ENCODE assay signal across 13 cellular contexts in the genomic region with DNA sequence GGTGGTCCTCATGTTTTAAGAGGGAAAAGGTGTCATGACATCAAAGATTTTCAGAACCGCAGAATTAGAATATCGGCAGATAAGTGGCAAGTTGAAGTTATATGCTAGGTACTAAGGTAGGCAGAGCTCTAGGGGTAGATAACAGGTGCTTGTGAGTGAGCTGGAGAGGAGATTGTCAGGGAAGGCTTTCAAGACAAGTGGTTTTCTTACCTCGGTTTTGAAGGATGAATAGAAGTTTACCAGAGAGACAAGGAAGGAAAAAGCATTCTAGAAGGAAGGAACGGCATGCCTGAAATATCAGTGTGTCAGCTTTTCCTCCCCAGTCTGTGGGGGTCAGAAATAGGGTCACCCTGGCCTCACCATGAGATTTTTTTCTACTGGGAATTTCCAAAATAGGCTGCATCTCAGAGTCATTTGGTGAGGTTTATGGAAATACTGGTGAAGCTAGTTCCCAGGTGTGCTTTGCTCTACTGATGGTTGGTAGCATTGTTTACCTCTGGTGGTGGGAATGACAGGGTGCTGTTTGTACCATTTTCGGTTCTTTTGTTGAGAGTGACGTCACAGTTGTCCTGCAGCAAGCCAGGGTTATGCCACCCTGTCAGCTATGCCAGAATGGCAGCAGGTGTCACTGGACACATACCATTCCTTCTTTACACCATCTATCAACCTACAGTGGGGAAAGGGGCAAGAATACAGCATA.
DNase-seq lines count a peak whose midpoint lies in the region; ATAC-seq, FAIRE-seq and TF ChIP-seq lines count a peak whose summit lies in the region.
"Had no signal": no experiment of that assay in that cellular context is flagged by ENCODE, and none has a peak within 500 bp of the region (broad histone marks: within the 10 kb centered on the region; RNA-seq: fewer than 3 reads in every experiment).

No MANE protein-coding gene starts in this region.

- WGBS in heart left ventricle, 4 donors, result 58 to 79% (median 67%) methylated on average over 5 to 6 of the region's 6 CpGs

- no peak for DNase-seq in CD4-positive, CD25-positive, alpha-beta regulatory T cell
- DNase-seq in MM.1S, result peak; percentile 87
- DNase-seq in heart left ventricle, result peak in 1 of 5 donors; percentile 54
- no peak for DNase-seq in D721Med (ENCODE audit: insufficient read length, low spot score)
- no peak for DNase-seq in NCI-H2227 treated with DMSO at 0.1 percent for 48 hours (lab: John Stamatoyannopoulos, UW)
- DNase-seq in NCI-H510A treated with DMSO at 0.1 percent for 48 hours (lab: John Stamatoyannopoulos, UW), result no peak
- DNase-seq in COLO668 (lab: John Stamatoyannopoulos, UW; ENCODE audit: unreplicated experiment), result no peak
- DNase-seq: GM23248, left lung, NCI-H1930, SIG-M5 had no signal

- no peak for ATAC-seq in CD4-positive, CD25-positive, alpha-beta regulatory T cell (ENCODE audit: low read depth in 2 of 2)
- peak; percentile 54 for ATAC-seq in GM18907 (IDR thresholded peaks at IDR 0.05; ENCODE audit: unreplicated experiment)
- peak; percentile 70 to 79 (median 78) for ATAC-seq in heart left ventricle
- ATAC-seq: left lung had no signal

- FAIRE-seq in D721Med (lab: Jason Lieb, UNC), result no peak

- H3K9ac ChIP-seq in MM.1S (ENCODE audit: low read length), result peak overlapping the region; percentile 56
- H3K9ac ChIP-seq: GM23248 had no signal

- no peaks in the 10 kb centered on the region for H3K9me2 ChIP-seq in MM.1S (replicated peaks; ENCODE audit: insufficient read depth, low read length)

- peaks cover 3 to 50% (median 29%) of the 10 kb centered on the region in 4 donors for H3K4me1 Mint-ChIP-seq in CD4-positive, CD25-positive, alpha-beta regulatory T cell

- peaks cover 13% of the 10 kb centered on the region for H3F3A ChIP-seq in MM.1S (ENCODE audit: insufficient read depth, low read length)

- H3K36me3 Mint-ChIP-seq in CD4-positive, CD25-positive, alpha-beta regulatory T cell, result peaks cover 23% of the 10 kb centered on the region

- H3K9me3 Mint-ChIP-seq in CD4-positive, CD25-positive, alpha-beta regulatory T cell, result no peaks in the 10 kb centered on the region

- no peaks in the 10 kb centered on the region for H4K20me1 ChIP-seq in MM.1S (ENCODE audit: insufficient read depth, low read length)

- H3K4me1 ChIP-seq in CD4-positive, CD25-positive, alpha-beta regulatory T cell (ENCODE audit: control insufficient read depth, insufficient read depth, low read length, poor library complexity, severe bottlenecking), result no peaks in the 10 kb centered on the region
- peaks cover 25% of the 10 kb centered on the region for H3K4me1 ChIP-seq in MM.1S (ENCODE audit: low read length)
- peaks cover 0 to 69% (median 50%) of the 10 kb centered on the region in 12 donors for H3K4me1 ChIP-seq in heart left ventricle

- no peaks in the 10 kb centered on the region for H3K27me3 Mint-ChIP-seq in CD4-positive, CD25-positive, alpha-beta regulatory T cell

- H3K27ac Mint-ChIP-seq in CD4-positive, CD25-positive, alpha-beta regulatory T cell, result peak overlapping the region in 2 of 3 donors; percentile 61 to 65

- no peak overlapping the region for H3K4me3 ChIP-seq in CD4-positive, CD25-positive, alpha-beta regulatory T cell (ENCODE audit: low read depth, low read length)
- H3K4me3 ChIP-seq in MM.1S (ENCODE audit: low read length) (peak overlapping the region; percentile 14; the same call in 1 of the 2 replicates), heart left ventricle (no peak overlapping the region)
- H3K4me3 ChIP-seq: GM23248, left lung had no signal

- intact Hi-C loops in heart left ventricle (cut with DNase I), result loop anchor here in 1 of 10 donors (5.0 kb wide), 2 partner anchors 74 to 111 kb away; a partner anchor contains a TSS

- H3K9me3 ChIP-seq in CD4-positive, CD25-positive, alpha-beta regulatory T cell (ENCODE audit: control insufficient read depth in 2 of 2, low read length in 2 of 2), result no peaks in the 10 kb centered on the region
- H3K9me3 ChIP-seq in MM.1S (replicated peaks; ENCODE audit: insufficient read depth, low read length) (no peaks in the 10 kb centered on the region), heart left ventricle (peaks cover 0 to 6% (median 3%) of the 10 kb centered on the region in 12 donors)

- no peak overlapping the region for H3K4me3 Mint-ChIP-seq in CD4-positive, CD25-positive, alpha-beta regulatory T cell

- no peak overlapping the region for H2AFZ ChIP-seq in MM.1S (ENCODE audit: low read length)
- H2AFZ ChIP-seq: GM23248 had no signal

- peaks cover 84% of the 10 kb centered on the region for H3K79me2 ChIP-seq in MM.1S (ENCODE audit: low read length)

- H3K36me3 ChIP-seq in CD4-positive, CD25-positive, alpha-beta regulatory T cell (ENCODE audit: control insufficient read depth, insufficient read depth, low read length), result no peaks in the 10 kb centered on the region
- H3K36me3 ChIP-seq in MM.1S (replicated peaks; ENCODE audit: insufficient read depth, low read length), result no peaks in the 10 kb centered on the region
- no peaks in the 10 kb centered on the region for H3K36me3 ChIP-seq in heart left ventricle
- H3K36me3 ChIP-seq: left lung had no signal

- TF ChIP-seq CTCF in MM.1S (IDR thresholded peaks at IDR 0.05; ENCODE audit: low read length), result peak; percentile 64
- TF ChIP-seq CTCF in heart left ventricle (IDR thresholded peaks at IDR 0.05), result no peak
- TF ChIP-seq CTCF in D721Med (IDR thresholded peaks at IDR 0.05; ENCODE audit: insufficient read depth, missing control alignments), result no peak

- TF ChIP-seq POLR2A in heart left ventricle (IDR thresholded peaks at IDR 0.05), result no peak

- no peak overlapping the region for H3K27ac ChIP-seq in CD4-positive, CD25-positive, alpha-beta regulatory T cell (ENCODE audit: insufficient read depth, low read length, poor library complexity, severe bottlenecking)
- H3K27ac ChIP-seq in MM.1S (ENCODE audit: low read length), result peak overlapping the region; percentile 87
- H3K27ac ChIP-seq in heart left ventricle, result peak overlapping the region in 6 of 12 donors; percentile 61 to 84 (median 67)
- H3K27ac ChIP-seq: HL-60 had no signal

- H3K27me3 ChIP-seq in CD4-positive, CD25-positive, alpha-beta regulatory T cell (ENCODE audit: control insufficient read depth, insufficient read depth, low read length), result no peaks in the 10 kb centered on the region
- no peaks in the 10 kb centered on the region for H3K27me3 ChIP-seq in MM.1S (replicated peaks; ENCODE audit: insufficient read depth, low read length)
- H3K27me3 ChIP-seq in heart left ventricle, result no peaks in the 10 kb centered on the region
- H3K27me3 ChIP-seq: left lung had no signal

- H3K4me2 ChIP-seq in MM.1S (ENCODE audit: low read depth, low read length), result peak overlapping the region; percentile 45; the same call in 1 of the 2 replicates

Comparison
In these comparisons a context has a peak if more than half of its experiments do, and no peak if none do; other contexts are left out.
1. ATAC-seq: peak in GM18907 (single experiment) and heart left ventricle (4 of 4); none in CD4-positive, CD25-positive, alpha-beta regulatory T cell (0 of 2).